ENCODE assay signal across 32 cellular contexts in the genomic region with DNA sequence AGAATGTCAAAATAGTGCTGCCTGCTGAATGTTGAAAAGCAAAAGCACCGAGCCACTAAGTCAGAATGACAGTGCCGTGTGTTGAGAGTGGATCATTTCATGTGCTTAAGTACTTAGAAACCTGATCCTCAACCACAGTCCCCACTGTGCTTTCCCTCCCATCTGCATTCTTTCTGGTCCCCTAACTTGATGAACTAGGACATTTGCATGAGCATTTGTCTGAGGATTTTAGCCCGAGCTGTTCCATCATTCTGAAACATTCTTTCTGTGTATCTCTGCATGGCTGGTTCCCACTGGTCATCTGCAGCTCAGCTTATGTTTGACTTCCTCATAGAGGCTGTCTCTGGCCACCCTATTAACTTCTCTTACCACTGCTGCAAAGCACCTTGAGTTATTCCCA. TPM values are rescaled to one million over a fixed set of nuclear protein-coding genes. Genes with fewer than 3 reads are reported as not detected.
DNase-seq lines count a peak whose midpoint lies in the region; ATAC-seq lines count a peak whose summit lies in the region.
"Had no signal": no experiment of that assay in that cellular context is flagged by ENCODE, and none has a peak within 500 bp of the region (broad histone marks: within the 10 kb centered on the region; RNA-seq: fewer than 3 reads in every experiment).

No MANE protein-coding gene starts in this region.

- no peak overlapping the region for H2BK15ac ChIP-seq in mesendoderm (replicated peaks; ENCODE audit: low read depth)

- no peaks in the 10 kb centered on the region for H3K9me3 ChIP-seq in SJCRH30 (replicated peaks)
- H3K9me3 ChIP-seq: A549, adrenal gland, BLaER1, breast epithelium, left lung, mucosa of descending colon, vagina had no signal

- H3K79me1 ChIP-seq in mesendoderm (ENCODE audit: low read length), result no peaks in the 10 kb centered on the region

- H3K56ac ChIP-seq in mesendoderm (ENCODE audit: low read length), result no peak overlapping the region

- no peak overlapping the region for H3K18ac ChIP-seq in mesendoderm (ENCODE audit: low read length)

- no peak overlapping the region for H2BK5ac ChIP-seq in mesendoderm (ENCODE audit: low read length)

- WGBS in mesendoderm (ENCODE audit: extremely low coverage, insufficient coverage, low lambda C conversion rate), result no CpG with 5 or more reads among the region's 3 CpGs

- ATAC-seq in HG03280 (IDR thresholded peaks at IDR 0.05; ENCODE audit: unreplicated experiment), result no peak
- ATAC-seq in HG03520 (IDR thresholded peaks at IDR 0.05; ENCODE audit: unreplicated experiment), result no peak
- ATAC-seq: A549, left lung, mucosa of descending colon, T-helper 17 cell had no signal

- H2AK5ac ChIP-seq in mesendoderm (ENCODE audit: low read length), result no peak overlapping the region

- H4K5ac ChIP-seq in mesendoderm (ENCODE audit: low read length), result no peak overlapping the region

- H3K9ac ChIP-seq in mesendoderm (ENCODE audit: low read length), result no peak overlapping the region
- H3K9ac ChIP-seq: BLaER1 had no signal

- no peak overlapping the region for H3K4me2 ChIP-seq in mesendoderm (ENCODE audit: low read length)
- H3K4me2 ChIP-seq: A549, BLaER1 had no signal

- H3K27me3 ChIP-seq in SJCRH30, result no peaks in the 10 kb centered on the region
- no peaks in the 10 kb centered on the region for H3K27me3 ChIP-seq in mesendoderm (ENCODE audit: insufficient read depth, low read length, poor library complexity)
- H3K27me3 ChIP-seq: adrenal gland, BLaER1, breast epithelium, vagina had no signal

- H4K8ac ChIP-seq in mesendoderm (ENCODE audit: low read depth, low read length), result no peak overlapping the region

- no peaks in the 10 kb centered on the region for H3K79me2 ChIP-seq in mesendoderm (ENCODE audit: control insufficient read depth, insufficient read depth, low read length)

- H3K36me3 ChIP-seq in SJCRH30, result no peaks in the 10 kb centered on the region
- H3K36me3 ChIP-seq in mesendoderm (ENCODE audit: control insufficient read depth, insufficient read depth, low read length), result no peaks in the 10 kb centered on the region
- H3K36me3 ChIP-seq: adrenal gland, BLaER1, breast epithelium, left lung, vagina had no signal

- H3K4me3 ChIP-seq in SJCRH30, result no peak overlapping the region
- no peak overlapping the region for H3K4me3 ChIP-seq in mesendoderm (ENCODE audit: low read length)
- H3K4me3 ChIP-seq: A549, adrenal gland, BLaER1, breast epithelium, left lung, mucosa of descending colon, vagina had no signal

- DNase-seq in NCI-H1092 treated with DMSO at 0.1 percent for 48 hours (lab: John Stamatoyannopoulos, UW) (peak; percentile 8), NCI-H1092 (lab: John Stamatoyannopoulos, UW) (no peak), NCI-H128 (lab: John Stamatoyannopoulos, UW; ENCODE audit: unreplicated experiment) (peak; percentile 6), SJCRH30 (peak; percentile 11 to 59), mesendoderm (peak; percentile 86), hypothalamus (lab: John Stamatoyannopoulos, UW) (no peak)
- DNase-seq: activated CD4-positive, alpha-beta T cell treated with anti-CD3 and anti-CD28 coated beads, Interleukin-2, amount 50 U/mL, for 48 hours; activated gamma-delta T cell treated with Interleukin-2 at 50 U/mL for 16 hours; activated T-cell treated with anti-CD3 and anti-CD28 coated beads for 4 hours; adrenal gland; dermis blood vessel endothelial cell; foreskin melanocyte; GF-D8; left lung; mucosa of descending colon; NCI-H446; occipital lobe; OCI-M1; retina; SHP77 treated with DMSO at 0.1 percent for 48 hours; stimulated activated CD4-positive, alpha-beta T cell treated with anti-CD3 and anti-CD28 coated beads, Interleukin-12 subunit alpha, Interleukin-12 subunit beta, amount 100 ng/mL, for 4 hours; stimulated activated CD8-positive, alpha-beta memory T cell treated with anti-CD3 and anti-CD28 coated beads, Interleukin-4, amount 100 ng/mL, for 48 hours; T-helper 17 cell had no signal

- H3K27ac ChIP-seq in SJCRH30, result no peak overlapping the region
- no peak overlapping the region for H3K27ac ChIP-seq in mesendoderm (ENCODE audit: low read depth, low read length)
- H3K27ac ChIP-seq: A549, adrenal gland, BLaER1, breast epithelium, HL-60, left lung, vagina, VCaP had no signal

- no peak overlapping the region for H3K23ac ChIP-seq in mesendoderm (ENCODE audit: low read length)

- H3K4me1 ChIP-seq in SJCRH30, result no peaks in the 10 kb centered on the region
- H3K4me1 ChIP-seq in mesendoderm (ENCODE audit: control insufficient read depth, low read depth, low read length), result peaks cover 17% of the 10 kb centered on the region
- H3K4me1 ChIP-seq: A549, adrenal gland, BLaER1, breast epithelium, left lung, vagina had no signal

- no peak overlapping the region for H3K4ac ChIP-seq in mesendoderm (ENCODE audit: low read depth, low read length)

- no peak overlapping the region for H2BK120ac ChIP-seq in mesendoderm (ENCODE audit: low read depth, low read length)

RNA-seq across cellular contexts. Expression of gene SST, which starts 42.0 kb away (rescaled TPM):
- total RNA-seq in SJCRH30 (2014; rRNA removed; shearing (Covaris generic)), result not detected in 2 replicates
- 2.1 TPM for polyA plus RNA-seq in mesendoderm (2013, experiment 1 of 2)
- 2.6 TPM for polyA plus RNA-seq in mesendoderm (2013, experiment 2 of 2)
- total RNA-seq: breast epithelium, dermis blood vessel endothelial cell, left lung, MCF 10A, T-helper 17 cell had no signal
- polyA plus RNA-seq: A549 had no signal

Comparison
In these comparisons a context has a peak if more than half of its experiments do, and no peak if none do; other contexts are left out.
1. DNase-seq: peak in NCI-H1092 treated with DMSO at 0.1 percent for 48 hours (single experiment), NCI-H128 (single experiment), SJCRH30 (2 of 2) and mesendoderm (single experiment); none in NCI-H1092 (single experiment) and hypothalamus (0 of 51).